ENCODE assay signal across 10 cellular contexts in genomic region chr3:70096376-70097055, GRCh38.
DNase-seq lines count a peak whose midpoint lies in the region; ATAC-seq lines count a peak whose summit lies in the region.
"Had no signal": no experiment of that assay in that cellular context is flagged by ENCODE, and none has a peak within 500 bp of the region (broad histone marks: within the 10 kb centered on the region; RNA-seq: fewer than 3 reads in every experiment).

No MANE protein-coding gene starts in this region.

- no peaks in the 10 kb centered on the region for H3K9me3 Mint-ChIP-seq in activated T-helper 2 cell treated with anti-CD3 and anti-CD28 coated beads, Interferon-gamma antibody, Interleukin-2, Interleukin-4, amounts not matched to agents 10 μg/mL and 5 μg/mL and 100 μg/mL, durations not matched to agents 14 hours and 24 hours and 36 hours

- no peaks in the 10 kb centered on the region for H3K9me3 ChIP-seq in SJCRH30 (replicated peaks)

- no peak overlapping the region for H3K4me3 Mint-ChIP-seq in activated T-helper 2 cell treated with anti-CD3 and anti-CD28 coated beads, Interferon-gamma antibody, Interleukin-2, Interleukin-4, amounts not matched to agents 10 μg/mL and 5 μg/mL and 100 μg/mL, durations not matched to agents 14 hours and 24 hours and 36 hours (ENCODE audit: low read depth)

- ATAC-seq in GM18868 (IDR thresholded peaks at IDR 0.05; ENCODE audit: unreplicated experiment) (peak; percentile 85), GM21423 (IDR thresholded peaks at IDR 0.05; ENCODE audit: unreplicated experiment) (peak; percentile 90), HG03060 (IDR thresholded peaks at IDR 0.05; ENCODE audit: low read depth, unreplicated experiment) (peak; percentile 100)

- H3K27me3 ChIP-seq in SJCRH30: no peaks in the 10 kb centered on the region

- no peaks in the 10 kb centered on the region for H3K36me3 ChIP-seq in SJCRH30

- peak overlapping the region; percentile 59 for H3K27ac Mint-ChIP-seq in activated T-helper 2 cell treated with anti-CD3 and anti-CD28 coated beads, Interferon-gamma antibody, Interleukin-2, Interleukin-4, amounts not matched to agents 10 μg/mL and 5 μg/mL and 100 μg/mL, durations not matched to agents 14 hours and 24 hours and 36 hours

- H3K4me1 Mint-ChIP-seq in activated T-helper 2 cell treated with anti-CD3 and anti-CD28 coated beads, Interferon-gamma antibody, Interleukin-2, Interleukin-4, amounts not matched to agents 10 μg/mL and 5 μg/mL and 100 μg/mL, durations not matched to agents 14 hours and 24 hours and 36 hours (ENCODE audit: low read depth): peaks cover 8% of the 10 kb centered on the region

- no peak for DNase-seq in activated T-helper 2 cell treated with anti-CD3 and anti-CD28 coated beads, Interferon-gamma antibody, Interleukin-2, Interleukin-4, amounts not matched to agents 10 μg/mL and 5 μg/mL and 100 μg/mL, durations not matched to agents 14 hours and 24 hours and 36 hours (ENCODE audit: low spot score)
- DNase-seq in NCI-H2227 (lab: John Stamatoyannopoulos, UW; ENCODE audit: unreplicated experiment) (no peak), NCI-H1417 (lab: John Stamatoyannopoulos, UW) (no peak), SJCRH30 (no peak)
- DNase-seq: mesendoderm, NCI-H226, SHP77 had no signal

- intact Hi-C loops in activated T-helper 2 cell treated with anti-CD3 and anti-CD28 coated beads, Interferon-gamma antibody, Interleukin-2, Interleukin-4, amounts not matched to agents 10 μg/mL and 5 μg/mL and 100 μg/mL, durations not matched to agents 14 hours and 24 hours and 36 hours (cut with micrococcal nuclease): no loop called here

- H3K27ac ChIP-seq in SJCRH30: no peak overlapping the region

- peaks cover 1% of the 10 kb centered on the region for H3K27me3 Mint-ChIP-seq in activated T-helper 2 cell treated with anti-CD3 and anti-CD28 coated beads, Interferon-gamma antibody, Interleukin-2, Interleukin-4, amounts not matched to agents 10 μg/mL and 5 μg/mL and 100 μg/mL, durations not matched to agents 14 hours and 24 hours and 36 hours (ENCODE audit: low read depth)

- H3K36me3 Mint-ChIP-seq in activated T-helper 2 cell treated with anti-CD3 and anti-CD28 coated beads, Interferon-gamma antibody, Interleukin-2, Interleukin-4, amounts not matched to agents 10 μg/mL and 5 μg/mL and 100 μg/mL, durations not matched to agents 14 hours and 24 hours and 36 hours (ENCODE audit: low read depth): no peaks in the 10 kb centered on the region

- no peaks in the 10 kb centered on the region for H3K4me1 ChIP-seq in SJCRH30

- no peak overlapping the region for H3K4me3 ChIP-seq in SJCRH30
